ENCODE assay signal across 24 cellular contexts in the genomic region with DNA sequence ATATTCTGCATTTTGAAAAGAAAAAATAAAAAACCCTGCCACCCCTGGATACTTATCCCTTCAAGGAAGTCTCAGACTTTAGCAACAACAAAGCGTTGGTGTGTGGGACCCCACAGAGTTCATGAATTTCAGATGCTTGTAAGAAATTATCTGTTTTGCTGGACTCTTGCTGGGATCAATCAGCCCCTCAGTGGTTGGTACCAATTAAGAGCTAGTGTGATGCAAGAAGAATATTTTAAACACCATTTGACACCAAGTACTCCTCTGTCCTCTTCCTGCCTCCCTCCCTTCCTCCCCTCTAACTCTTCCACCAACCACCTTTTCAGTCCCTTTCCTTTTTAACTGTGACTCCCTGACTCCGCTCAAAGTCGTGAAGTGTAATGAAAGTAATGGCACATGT.
DNase-seq lines count a peak whose midpoint lies in the region; ATAC-seq lines count a peak whose summit lies in the region.
"Had no signal": no experiment of that assay in that cellular context is flagged by ENCODE, and none has a peak within 500 bp of the region (broad histone marks: within the 10 kb centered on the region; RNA-seq: fewer than 3 reads in every experiment).

No MANE protein-coding gene starts in this region.

- H3K4me3 ChIP-seq in HUES48 (ENCODE audit: low read depth, low read length), result no peak overlapping the region
- no peak overlapping the region for H3K4me3 ChIP-seq in NT2/D1 (ENCODE audit: insufficient read length, low read depth)
- H3K4me3 ChIP-seq in iPS-18a (ENCODE audit: low read length), result peak overlapping the region; percentile 25
- H3K4me3 ChIP-seq: BLaER1, SJCRH30 had no signal

- DNase-seq in ELF-1 (ENCODE audit: low read depth, low spot score), result peak; percentile 16
- DNase-seq in NT2/D1 (ENCODE audit: low read depth, low spot score), result peak; percentile 78
- no peak for DNase-seq in kidney glomerular epithelial cell (lab: John Stamatoyannopoulos, UW)
- no peak for DNase-seq in NCI-H1105 treated with DMSO at 0.1 percent for 48 hours (lab: John Stamatoyannopoulos, UW)
- DNase-seq: Caco-2; CD4-positive, alpha-beta T cell; DMS 273 treated with DMSO at 0.1 percent for 48 hours; DND-41; HFFc6; IMR-90; NCI-H1092 treated with DMSO at 0.1 percent for 48 hours; NCI-H1694 treated with DMSO at 0.1 percent for 48 hours; NCI-H2081 treated with DMSO at 0.1 percent for 48 hours; NCI-H82; OCI-M1; SJCRH30; T-cell had no signal

- no peaks in the 10 kb centered on the region for H3K9me3 ChIP-seq in HUES48 (ENCODE audit: control insufficient read depth, insufficient read depth, low read length)
- H3K9me3 ChIP-seq in NT2/D1 (ENCODE audit: insufficient read depth, low read length), result no peaks in the 10 kb centered on the region; the same call in 1 of the 2 replicates
- no peaks in the 10 kb centered on the region for H3K9me3 ChIP-seq in iPS-18a (ENCODE audit: control insufficient read depth, low read depth, low read length)
- H3K9me3 ChIP-seq: BLaER1, Caco-2, SJCRH30 had no signal

- H3K9ac ChIP-seq in HUES48 (ENCODE audit: low read depth, low read length), result no peak overlapping the region
- no peak overlapping the region for H3K9ac ChIP-seq in NT2/D1 (ENCODE audit: insufficient read length, low read depth)
- no peak overlapping the region for H3K9ac ChIP-seq in iPS-18a (ENCODE audit: low read length)
- H3K9ac ChIP-seq: BLaER1, KMS-11 had no signal

- H3K4me1 ChIP-seq in HUES48 (ENCODE audit: control insufficient read depth, insufficient read depth, low read length) (peaks cover 42% of the 10 kb centered on the region), NT2/D1 (ENCODE audit: insufficient read depth, insufficient read length) (peaks cover 3% of the 10 kb centered on the region), iPS-18a (ENCODE audit: control insufficient read depth, low read depth, low read length) (peaks cover 32% of the 10 kb centered on the region)
- H3K4me1 ChIP-seq: BLaER1, Caco-2, SJCRH30 had no signal

- ATAC-seq in HG02973 (IDR thresholded peaks at IDR 0.05; ENCODE audit: unreplicated experiment) (no peak), GM21390 (IDR thresholded peaks at IDR 0.05; ENCODE audit: unreplicated experiment) (no peak)
- ATAC-seq: T-cell had no signal

- H3K27ac ChIP-seq in HUES48 (ENCODE audit: low read depth, low read length) (peak overlapping the region; percentile 42), iPS-18a (ENCODE audit: low read length) (no peak overlapping the region)
- H3K27ac ChIP-seq: BLaER1, HL-60, KMS-11, SJCRH30 had no signal

- H3K36me3 ChIP-seq in HUES48 (ENCODE audit: control insufficient read depth, insufficient read depth, low read length), result no peaks in the 10 kb centered on the region
- H3K36me3 ChIP-seq in NT2/D1 (ENCODE audit: insufficient read depth, insufficient read length, low read length), result no peaks in the 10 kb centered on the region
- H3K36me3 ChIP-seq in iPS-18a (ENCODE audit: control insufficient read depth, low read depth, low read length), result no peaks in the 10 kb centered on the region
- H3K36me3 ChIP-seq: BLaER1, SJCRH30 had no signal

- H3K27me3 ChIP-seq in HUES48 (ENCODE audit: control insufficient read depth, insufficient read depth, low read length) (peaks cover 75% of the 10 kb centered on the region), NT2/D1 (ENCODE audit: insufficient read depth, insufficient read length) (peaks cover 37% of the 10 kb centered on the region), iPS-18a (ENCODE audit: control insufficient read depth, insufficient read depth, low read length) (peaks cover 89% of the 10 kb centered on the region)
- H3K27me3 ChIP-seq: BLaER1, SJCRH30 had no signal

Comparison
In these comparisons a context has a peak if more than half of its experiments do, and no peak if none do; other contexts are left out.
1. DNase-seq: peak in ELF-1 (single experiment) and NT2/D1 (single experiment); none in kidney glomerular epithelial cell (single experiment) and NCI-H1105 treated with DMSO at 0.1 percent for 48 hours (single experiment).